13 cellular contexts compared by ENCODE assay signal in the genomic region with DNA sequence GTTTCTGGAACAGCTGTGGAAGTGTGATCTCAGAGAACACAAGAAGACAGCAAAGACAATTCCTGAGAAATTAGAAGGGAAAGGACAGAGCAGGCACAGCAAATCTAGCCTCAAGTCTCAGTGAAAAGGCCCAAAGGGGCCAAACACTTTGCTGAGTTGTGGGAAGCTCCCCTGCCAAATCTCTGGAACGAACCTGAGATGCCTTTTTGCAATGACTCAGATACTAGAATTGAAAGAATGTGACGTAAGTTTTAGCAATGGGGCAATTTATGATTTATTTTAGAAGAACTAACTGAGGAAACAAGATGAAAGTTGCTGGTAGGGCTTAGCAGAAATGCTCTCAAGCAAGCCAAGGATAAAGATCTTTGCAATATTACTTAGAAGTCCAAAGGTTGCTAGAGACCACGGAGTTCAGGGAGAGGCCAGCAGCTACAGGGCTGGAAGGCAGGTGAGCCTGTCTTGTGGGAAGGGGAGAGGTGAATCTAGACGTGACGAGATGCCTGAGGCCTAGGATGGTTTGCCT.
DNase-seq lines count a peak whose midpoint lies in the region; ATAC-seq and TF ChIP-seq lines count a peak whose summit lies in the region.
"Had no signal": no experiment of that assay in that cellular context is flagged by ENCODE, and none has a peak within 500 bp of the region (broad histone marks: within the 10 kb centered on the region; RNA-seq: fewer than 3 reads in every experiment).

No MANE protein-coding gene starts in this region.

- no peak overlapping the region for H2AFZ ChIP-seq in KMS-11 (ENCODE audit: low read depth)

- no peak for TF ChIP-seq POLR2A in esophagus muscularis mucosa (IDR thresholded peaks at IDR 0.05; ENCODE audit: low read depth)

- no peak overlapping the region for H3K4me3 Mint-ChIP-seq in osteocyte (ENCODE audit: unreplicated experiment)
- no peak overlapping the region for H3K4me3 Mint-ChIP-seq in activated T-cell treated with anti-CD3 and anti-CD28 coated beads, Interleukin-2, amount 50 U/mL, for 72 hours
- H3K4me3 Mint-ChIP-seq in activated T-cell treated with anti-CD3 and anti-CD28 coated beads, Interleukin-2, amount 50 U/mL, for 4 hours: no peak overlapping the region
- H3K4me3 Mint-ChIP-seq: activated naive CD8-positive, alpha-beta T cell treated with anti-CD3 and anti-CD28 coated beads, Interleukin-2, amount 50 U/mL, for 24 hours; CD4-positive, CD25-positive, alpha-beta regulatory T cell; neural crest cell had no signal

- no peak for TF ChIP-seq EP300 in esophagus muscularis mucosa (IDR thresholded peaks at IDR 0.05)

- 29% methylated on average over 5 of the region's 5 CpGs for WGBS in esophagus muscularis mucosa

- H3K79me2 ChIP-seq in KMS-11 (ENCODE audit: insufficient read depth, low read depth): no peaks in the 10 kb centered on the region

- peaks cover 22% of the 10 kb centered on the region for H3K4me1 ChIP-seq in KMS-11 (ENCODE audit: low read depth, poor library complexity, severe bottlenecking)
- peaks cover 3 to 25% (median 18%) of the 10 kb centered on the region in 4 donors for H3K4me1 ChIP-seq in esophagus muscularis mucosa

- TF ChIP-seq CTCF in KMS-11 (conservative IDR thresholded peaks at IDR 0.05; ENCODE audit: low read depth, low read length) (no peak), esophagus muscularis mucosa (IDR thresholded peaks at IDR 0.05) (no peak), osteocyte (IDR thresholded peaks at IDR 0.05) (no peak)

- H4K20me1 ChIP-seq in KMS-11 (ENCODE audit: insufficient read depth): no peaks in the 10 kb centered on the region

- H3K4me1 Mint-ChIP-seq in osteocyte (ENCODE audit: unreplicated experiment): peaks cover 15% of the 10 kb centered on the region
- peaks cover 5% of the 10 kb centered on the region for H3K4me1 Mint-ChIP-seq in activated T-cell treated with anti-CD3 and anti-CD28 coated beads, Interleukin-2, amount 50 U/mL, for 72 hours (ENCODE audit: low read depth)
- H3K4me1 Mint-ChIP-seq in activated T-cell treated with anti-CD3 and anti-CD28 coated beads, Interleukin-2, amount 50 U/mL, for 4 hours (ENCODE audit: low read depth): no peaks in the 10 kb centered on the region
- H3K4me1 Mint-ChIP-seq: activated naive CD8-positive, alpha-beta T cell treated with anti-CD3 and anti-CD28 coated beads, Interleukin-2, amount 50 U/mL, for 24 hours; CD4-positive, CD25-positive, alpha-beta regulatory T cell had no signal

- intact Hi-C loops in esophagus muscularis mucosa (cut with DNase I): loop anchor here (10.0 kb wide), 2 partner anchors 49 to 241 kb away; no protein-coding TSS in a partner anchor

- peaks cover 12% of the 10 kb centered on the region for H3K9me3 Mint-ChIP-seq in osteocyte (ENCODE audit: unreplicated experiment)
- H3K9me3 Mint-ChIP-seq in activated T-cell treated with anti-CD3 and anti-CD28 coated beads, Interleukin-2, amount 50 U/mL, for 72 hours: no peaks in the 10 kb centered on the region
- no peaks in the 10 kb centered on the region for H3K9me3 Mint-ChIP-seq in activated T-cell treated with anti-CD3 and anti-CD28 coated beads, Interleukin-2, amount 50 U/mL, for 4 hours
- H3K9me3 Mint-ChIP-seq: activated naive CD8-positive, alpha-beta T cell treated with anti-CD3 and anti-CD28 coated beads, Interleukin-2, amount 50 U/mL, for 24 hours; CD4-positive, CD25-positive, alpha-beta regulatory T cell had no signal

- no peaks in the 10 kb centered on the region for H3K27me3 ChIP-seq in KMS-11 (ENCODE audit: insufficient read depth, low read depth)
- H3K27me3 ChIP-seq in esophagus muscularis mucosa: no peaks in the 10 kb centered on the region

- H3K9ac ChIP-seq in KMS-11: no peak overlapping the region

- H3K27ac Mint-ChIP-seq in osteocyte (ENCODE audit: unreplicated experiment): peak overlapping the region; percentile 75
- H3K27ac Mint-ChIP-seq in activated T-cell treated with anti-CD3 and anti-CD28 coated beads, Interleukin-2, amount 50 U/mL, for 72 hours: no peak overlapping the region
- H3K27ac Mint-ChIP-seq: activated naive CD8-positive, alpha-beta T cell treated with anti-CD3 and anti-CD28 coated beads, Interleukin-2, amount 50 U/mL, for 24 hours had no signal

- H3K27ac ChIP-seq in KMS-11 (peak overlapping the region; percentile 20; the same call in 1 of the 2 replicates), esophagus muscularis mucosa (replicated peaks in 1 of 4) (peak overlapping the region; percentile 54 to 74 (median 68))

- H3K36me3 ChIP-seq in KMS-11 (ENCODE audit: insufficient read depth) (no peaks in the 10 kb centered on the region), esophagus muscularis mucosa (no peaks in the 10 kb centered on the region)

- H3K4me3 ChIP-seq in KMS-11 (IDR thresholded peaks at IDR 0.05; ENCODE audit: insufficient read depth, low read depth, low read length): no peak overlapping the region
- H3K4me3 ChIP-seq in esophagus muscularis mucosa: no peak overlapping the region

- H3K9me3 ChIP-seq in esophagus muscularis mucosa: no peaks in the 10 kb centered on the region

- H3K27me3 Mint-ChIP-seq in osteocyte (ENCODE audit: unreplicated experiment): no peaks in the 10 kb centered on the region
- H3K27me3 Mint-ChIP-seq in activated T-cell treated with anti-CD3 and anti-CD28 coated beads, Interleukin-2, amount 50 U/mL, for 72 hours (ENCODE audit: low read depth): peaks cover 19% of the 10 kb centered on the region
- H3K27me3 Mint-ChIP-seq in activated T-cell treated with anti-CD3 and anti-CD28 coated beads, Interleukin-2, amount 50 U/mL, for 4 hours (ENCODE audit: low read depth): no peaks in the 10 kb centered on the region
- H3K27me3 Mint-ChIP-seq: activated naive CD8-positive, alpha-beta T cell treated with anti-CD3 and anti-CD28 coated beads, Interleukin-2, amount 50 U/mL, for 24 hours; CD4-positive, CD25-positive, alpha-beta regulatory T cell had no signal

- DNase-seq in AG08396 (ENCODE audit: low spot score): peak; percentile 12
- no peak for DNase-seq in esophagus muscularis mucosa (ENCODE audit: extremely low spot score)
- no peak for DNase-seq in osteocyte (ENCODE audit: extremely low spot score, unreplicated experiment)
- DNase-seq in activated T-cell treated with anti-CD3 and anti-CD28 coated beads, Interleukin-2, amount 50 U/mL, for 72 hours: no peak
- no peak for DNase-seq in activated CD8-positive, alpha-beta memory T cell treated with anti-CD3 and anti-CD28 coated beads, Interleukin-2, amount 50 U/mL, for 48 hours
- no peak for DNase-seq in hypothalamus (lab: John Stamatoyannopoulos, UW)
- no peak for DNase-seq in activated T-cell treated with anti-CD3 and anti-CD28 coated beads, Interleukin-2, amount 50 U/mL, for 4 hours
- DNase-seq: activated naive CD8-positive, alpha-beta T cell treated with anti-CD3 and anti-CD28 coated beads, Interleukin-2, amount 50 U/mL, for 24 hours; CD4-positive, CD25-positive, alpha-beta regulatory T cell; head of caudate nucleus; Karpas-422 had no signal

- H3K4me2 ChIP-seq in KMS-11: no peak overlapping the region

- H3K36me3 Mint-ChIP-seq in osteocyte (ENCODE audit: unreplicated experiment): no peaks in the 10 kb centered on the region
- H3K36me3 Mint-ChIP-seq in activated T-cell treated with anti-CD3 and anti-CD28 coated beads, Interleukin-2, amount 50 U/mL, for 72 hours (ENCODE audit: insufficient read depth in 2 of 2): no peaks in the 10 kb centered on the region
- no peaks in the 10 kb centered on the region for H3K36me3 Mint-ChIP-seq in activated T-cell treated with anti-CD3 and anti-CD28 coated beads, Interleukin-2, amount 50 U/mL, for 4 hours (ENCODE audit: insufficient read depth)
- H3K36me3 Mint-ChIP-seq: CD4-positive, CD25-positive, alpha-beta regulatory T cell had no signal

- ATAC-seq in activated T-cell treated with anti-CD3 and anti-CD28 coated beads, Interleukin-2, amount 50 U/mL, for 72 hours (replicated peaks in 1 of 2): no peak
- ATAC-seq in activated T-cell treated with anti-CD3 and anti-CD28 coated beads, Interleukin-2, amount 50 U/mL, for 4 hours: no peak
- ATAC-seq: activated naive CD8-positive, alpha-beta T cell treated with anti-CD3 and anti-CD28 coated beads, Interleukin-2, amount 50 U/mL, for 24 hours had no signal
